In genomic region chr17:82408938-82409318, GRCh38 we compare ENCODE assay signal across 1 cellular context.
TF ChIP-seq lines count a peak whose summit lies in the region.

No MANE protein-coding gene starts in this region.

TF ChIP-seq in WTC11, 78 proteins besides CTCF, POLR2A, EP300 and RAD21:
- no peak for TF ChIP-seq ZMAT4 (CRISPR knock-in tag; IDR thresholded peaks at IDR 0.05)
- no peak for TF ChIP-seq SP1 (CRISPR knock-in tag; conservative IDR thresholded peaks at IDR 0.05)
- TF ChIP-seq MXD4 (CRISPR knock-in tag; IDR thresholded peaks at IDR 0.05; ENCODE audit: borderline replicate concordance): no peak
- no peak for TF ChIP-seq HMGA2 (CRISPR knock-in tag; IDR thresholded peaks at IDR 0.05)
- TF ChIP-seq AFF4 (CRISPR knock-in tag; IDR thresholded peaks at IDR 0.05; ENCODE audit: borderline replicate concordance): no peak
- TF ChIP-seq EMX1 (CRISPR knock-in tag; IDR thresholded peaks at IDR 0.05): no peak
- TF ChIP-seq FOXP1 (CRISPR knock-in tag; IDR thresholded peaks at IDR 0.05; ENCODE audit: borderline replicate concordance): no peak
- no peak for TF ChIP-seq ZNF671 (CRISPR knock-in tag; IDR thresholded peaks at IDR 0.05)
- TF ChIP-seq ZNF138 (CRISPR knock-in tag; conservative IDR thresholded peaks at IDR 0.05): no peak
